1 cellular context compared by ENCODE assay signal in genomic region chr17:40019140-40019991, GRCh38.
TF ChIP-seq lines count a peak whose summit lies in the region.

No MANE protein-coding gene starts in this region.

TF ChIP-seq in GM12878, 131 proteins besides CTCF, POLR2A, EP300 and RAD21:
- TF ChIP-seq RFX5 (IDR thresholded peaks at IDR 0.05; ENCODE audit: low read depth, low read length) (no peak), YY1 (IDR thresholded peaks at IDR 0.05; ENCODE audit: low read depth, low read length) (no peak), ATF2 (IDR thresholded peaks at IDR 0.05; ENCODE audit: low read length) (no peak)
- TF ChIP-seq, protein P1, sequence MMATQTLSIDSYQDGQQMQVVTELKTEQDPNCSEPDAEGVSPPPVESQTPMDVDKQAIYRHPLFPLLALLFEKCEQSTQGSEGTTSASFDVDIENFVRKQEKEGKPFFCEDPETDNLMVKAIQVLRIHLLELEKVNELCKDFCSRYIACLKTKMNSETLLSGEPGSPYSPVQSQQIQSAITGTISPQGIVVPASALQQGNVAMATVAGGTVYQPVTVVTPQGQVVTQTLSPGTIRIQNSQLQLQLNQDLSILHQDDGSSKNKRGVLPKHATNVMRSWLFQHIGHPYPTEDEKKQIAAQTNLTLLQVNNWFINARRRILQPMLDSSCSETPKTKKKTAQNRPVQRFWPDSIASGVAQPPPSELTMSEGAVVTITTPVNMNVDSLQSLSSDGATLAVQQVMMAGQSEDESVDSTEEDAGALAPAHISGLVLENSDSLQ (IDR thresholded peaks at IDR 0.05), result no peak
